ENCODE assay signal across 15 cellular contexts in the genomic region with DNA sequence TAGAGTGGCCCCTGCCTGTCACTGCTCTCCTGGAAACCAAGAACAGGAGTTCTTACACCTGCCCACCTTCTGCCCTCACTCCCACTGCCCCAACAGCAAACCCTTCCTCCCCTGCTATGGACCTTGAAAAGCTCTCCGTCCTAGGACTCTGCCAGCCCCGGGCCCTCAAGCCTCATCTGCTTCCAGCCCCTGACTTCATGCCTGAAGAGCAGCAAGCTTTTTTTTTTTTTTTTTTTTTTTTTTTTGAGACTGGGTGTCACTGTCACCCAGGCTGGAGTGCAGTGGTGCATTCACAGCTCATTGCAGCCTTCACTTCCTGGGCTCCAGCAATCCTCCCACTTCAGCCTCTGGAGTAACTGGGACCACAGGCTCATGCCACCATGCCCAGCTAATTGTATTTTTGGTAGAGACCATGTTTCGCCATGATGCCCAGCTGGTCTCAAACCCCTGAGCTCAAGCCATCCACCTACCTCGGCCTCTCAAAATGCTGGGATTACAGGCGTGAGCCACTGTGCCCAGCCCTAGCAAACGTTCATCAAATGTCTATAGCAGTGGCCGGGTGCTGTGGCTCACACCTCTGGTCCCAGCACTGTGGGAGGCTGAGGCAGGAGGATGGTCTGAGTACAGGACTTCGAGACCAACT. TPM values are rescaled to one million over a fixed set of nuclear protein-coding genes. Genes with fewer than 3 reads are reported as not detected.
DNase-seq lines count a peak whose midpoint lies in the region; ATAC-seq and TF ChIP-seq lines count a peak whose summit lies in the region.
"Had no signal": no experiment of that assay in that cellular context is flagged by ENCODE, and none has a peak within 500 bp of the region (broad histone marks: within the 10 kb centered on the region; RNA-seq: fewer than 3 reads in every experiment).

No MANE protein-coding gene starts in this region.

- H2AFZ ChIP-seq in Karpas-422 (ENCODE audit: low read length) = no peak overlapping the region
- H2AFZ ChIP-seq: hepatocyte had no signal

- H3K27ac ChIP-seq in RWPE2 (ENCODE audit: poor library complexity, severe bottlenecking) (peak overlapping the region; percentile 98), endodermal cell (ENCODE audit: low read depth, low read length) (no peak overlapping the region), spleen (peak overlapping the region in 2 of 8 donors; percentile 41 to 78), Karpas-422 (ENCODE audit: low read length) (no peak overlapping the region)
- H3K27ac ChIP-seq: hepatocyte, ovary had no signal

- no peaks in the 10 kb centered on the region for H3K9me2 ChIP-seq in Karpas-422 (replicated peaks; ENCODE audit: insufficient read depth, low read length)

- WGBS in endodermal cell (ENCODE audit: insufficient coverage in 1 of 2, insufficient read length in 1 of 2), 2 experiments = 88 to 91% methylated on average over 6 to 8 of the region's 8 CpGs
- WGBS in spleen, 5 donors = 90 to 96% (median 95%) methylated on average over 8 of the region's 8 CpGs

- H3K27me3 ChIP-seq in RWPE2 (ENCODE audit: insufficient read depth, poor library complexity, severe bottlenecking) = no peaks in the 10 kb centered on the region
- no peaks in the 10 kb centered on the region for H3K27me3 ChIP-seq in endodermal cell (ENCODE audit: control insufficient read depth, insufficient read depth, low read length, poor library complexity, severe bottlenecking)
- H3K27me3 ChIP-seq in spleen (replicated peaks in 1 of 7) = no peaks in the 10 kb centered on the region
- no peaks in the 10 kb centered on the region for H3K27me3 ChIP-seq in Karpas-422 (ENCODE audit: low read length)
- H3K27me3 ChIP-seq: hepatocyte, ovary had no signal

- TF ChIP-seq POLR2A in spleen (IDR thresholded peaks at IDR 0.05) = no peak

- no peaks in the 10 kb centered on the region for H3K27me3 Mint-ChIP-seq in activated naive CD4-positive, alpha-beta T cell treated with anti-CD3 and anti-CD28 coated beads for 36 hours (ENCODE audit: low read depth)
- no peaks in the 10 kb centered on the region for H3K27me3 Mint-ChIP-seq in endodermal cell (ENCODE audit: insufficient read depth)

- H4K20me1 ChIP-seq in Karpas-422 (ENCODE audit: insufficient read depth, low read depth, low read length) = 0 out of 2 replicates have a peak, but pooled peaks cover 8% of the 10 kb centered on the region

- TF ChIP-seq CTCF in RWPE2 (IDR thresholded peaks at IDR 0.05; ENCODE audit: poor library complexity, severe bottlenecking) (no peak), endodermal cell (conservative IDR thresholded peaks at IDR 0.05) (no peak), spleen (IDR thresholded peaks at IDR 0.05 in 8 of 11, conservative IDR thresholded peaks at IDR 0.05 in 3 of 11) (no peak)

- H3K9ac ChIP-seq in endodermal cell (ENCODE audit: extremely low read depth, low read length, poor library complexity, severe bottlenecking) (no peak overlapping the region), Karpas-422 (ENCODE audit: low read length) (no peak overlapping the region)

- CTCF ChIA-PET in activated naive CD4-positive, alpha-beta T cell treated with anti-CD3 and anti-CD28 coated beads for 36 hours (lab: Charles Lee) = interaction anchor here (0.7 to 5.5 kb wide), 3 partner anchors 19 to 66 kb away, joined by 3 to 28 read pairs (median 5); a partner anchor contains a TSS

- H3K4me1 ChIP-seq in RWPE2 (ENCODE audit: insufficient read depth, poor library complexity, severe bottlenecking) (peaks cover 35% of the 10 kb centered on the region), endodermal cell (ENCODE audit: control insufficient read depth, insufficient read depth, low read length) (peaks cover 15% of the 10 kb centered on the region), spleen (peaks cover 18 to 57% (median 28%) of the 10 kb centered on the region in 6 donors), Karpas-422 (ENCODE audit: low read length) (no peaks in the 10 kb centered on the region)

- H3K9me3 ChIP-seq in RWPE2 (ENCODE audit: severe bottlenecking) (no peaks in the 10 kb centered on the region), endodermal cell (ENCODE audit: control insufficient read depth, low read length) (no peaks in the 10 kb centered on the region), spleen (no peaks in the 10 kb centered on the region), Karpas-422 (ENCODE audit: low read length) (no peaks in the 10 kb centered on the region)
- H3K9me3 ChIP-seq: ovary had no signal

- no peaks in the 10 kb centered on the region for H3K79me2 ChIP-seq in Karpas-422 (ENCODE audit: low read length)
- H3K79me2 ChIP-seq: hepatocyte had no signal

- H3K4me3 Mint-ChIP-seq in activated naive CD4-positive, alpha-beta T cell treated with anti-CD3 and anti-CD28 coated beads for 36 hours = no peak overlapping the region
- H3K4me3 Mint-ChIP-seq in endodermal cell = no peak overlapping the region

- intact Hi-C loops in activated naive CD4-positive, alpha-beta T cell treated with anti-CD3 and anti-CD28 coated beads for 36 hours (cut with micrococcal nuclease) = no loop called here
- intact Hi-C loops in spleen (cut with DNase I; ENCODE audit: low total_unique reads) = no loop called here

- no peak overlapping the region for H3K4me3 ChIP-seq in RWPE2 (ENCODE audit: severe bottlenecking)
- H3K4me3 ChIP-seq in endodermal cell (ENCODE audit: low read length) = no peak overlapping the region
- no peak overlapping the region for H3K4me3 ChIP-seq in spleen
- H3K4me3 ChIP-seq in Karpas-422 (ENCODE audit: low read length) = no peak overlapping the region
- H3K4me3 ChIP-seq: hepatocyte, ovary had no signal

- ATAC-seq in RWPE2 (ENCODE audit: low read depth) = no peak

- DNase-seq in activated naive CD4-positive, alpha-beta T cell treated with anti-CD3 and anti-CD28 coated beads for 36 hours = no peak
- DNase-seq in activated naive CD4-positive, alpha-beta T cell treated with anti-CD3 and anti-CD28 coated beads, Interleukin-2, amount 50 U/mL, for 16 hours = no peak
- DNase-seq in RWPE2 (ENCODE audit: low spot score) (no peak), endodermal cell (no peak), spleen (peak; percentile 58), Karpas-422 (no peak), SHP77 (lab: John Stamatoyannopoulos, UW) (no peak), SW480 (ENCODE audit: low spot score) (no peak)
- DNase-seq: NCI-H1436, NCI-H526 treated with DMSO at 0.1 percent for 48 hours, ovary had no signal

- peaks cover 30% of the 10 kb centered on the region for H3K36me3 Mint-ChIP-seq in activated naive CD4-positive, alpha-beta T cell treated with anti-CD3 and anti-CD28 coated beads for 36 hours (ENCODE audit: low read depth)
- H3K36me3 Mint-ChIP-seq in endodermal cell (ENCODE audit: low read depth) = peaks cover 88% of the 10 kb centered on the region

- H3K4me1 Mint-ChIP-seq in activated naive CD4-positive, alpha-beta T cell treated with anti-CD3 and anti-CD28 coated beads for 36 hours (ENCODE audit: low read depth) = peaks cover 20% of the 10 kb centered on the region
- H3K4me1 Mint-ChIP-seq in endodermal cell = peaks cover 19% of the 10 kb centered on the region

- H3K4me2 ChIP-seq in Karpas-422 (ENCODE audit: low read depth, low read length, poor library complexity, severe bottlenecking) = no peak overlapping the region
- H3K4me2 ChIP-seq: hepatocyte had no signal

- peaks cover 72% of the 10 kb centered on the region for H3K36me3 ChIP-seq in RWPE2 (ENCODE audit: low read depth)
- peaks cover 90% of the 10 kb centered on the region for H3K36me3 ChIP-seq in endodermal cell (ENCODE audit: control insufficient read depth, insufficient read depth, low read length)
- peaks cover 0 to 100% (median 51%) of the 10 kb centered on the region in 6 donors for H3K36me3 ChIP-seq in spleen
- H3K36me3 ChIP-seq in Karpas-422 (ENCODE audit: insufficient read depth, low read length) = peaks cover 13% of the 10 kb centered on the region
- H3K36me3 ChIP-seq: ovary had no signal

- H3K9me3 Mint-ChIP-seq in activated naive CD4-positive, alpha-beta T cell treated with anti-CD3 and anti-CD28 coated beads for 36 hours = no peaks in the 10 kb centered on the region
- no peaks in the 10 kb centered on the region for H3K9me3 Mint-ChIP-seq in endodermal cell

- H3K27ac Mint-ChIP-seq in activated naive CD4-positive, alpha-beta T cell treated with anti-CD3 and anti-CD28 coated beads for 36 hours = peak overlapping the region; percentile 16
- H3K27ac Mint-ChIP-seq in endodermal cell = peak overlapping the region; percentile 57

RNA-seq across cellular contexts. Expression of a gene that starts 16.9 kb away (rescaled TPM):
- 10 to 100 TPM; 46.5 to 49.6 TPM for total RNA-seq in activated naive CD4-positive, alpha-beta T cell treated with anti-CD3 and anti-CD28 coated beads for 36 hours
- total RNA-seq in endodermal cell (100 to 1,000 TPM; 233 to 275 TPM), spleen (10 to 100 TPM; 45.5 to 75.2 (median 53.2) TPM)
- polyA plus RNA-seq in endodermal cell (2013, experiment 1 of 2) = 183 TPM
- 179 TPM for polyA plus RNA-seq in endodermal cell (2013, experiment 2 of 2)
- 10 to 100 TPM; 42.6 to 98.0 (median 84.2) TPM for polyA plus RNA-seq in spleen
- 48.3 and 64.4 TPM in 2 replicates for total RNA-seq in Karpas-422 (2014; rRNA removed; shearing (Covaris generic); ENCODE audit: low replicate concordance)

RNA-seq across cellular contexts. Expression of a gene that starts 30.3 kb away (rescaled TPM):
- total RNA-seq in activated naive CD4-positive, alpha-beta T cell treated with anti-CD3 and anti-CD28 coated beads for 36 hours = not detected
- total RNA-seq in endodermal cell (not detected), spleen (not detected)
- polyA plus RNA-seq in endodermal cell (2013, experiment 1 of 2) = not detected
- polyA plus RNA-seq in endodermal cell (2013, experiment 2 of 2) = not detected
- polyA plus RNA-seq in spleen = not detected
- 0.45 TPM in 1 of 2 replicates, not detected in the other for total RNA-seq in Karpas-422 (2014; rRNA removed; shearing (Covaris generic); ENCODE audit: low replicate concordance)
- total RNA-seq: cardiac septum, esophagus mucosa, hepatocyte, lower leg skin, ovary had no signal
- polyA plus RNA-seq: hepatocyte, ovary had no signal

RNA-seq across cellular contexts. Expression of a gene that starts 54.2 kb away (rescaled TPM):
- total RNA-seq in activated naive CD4-positive, alpha-beta T cell treated with anti-CD3 and anti-CD28 coated beads for 36 hours = 10 to 100 TPM; 20.1 to 20.8 TPM
- total RNA-seq in endodermal cell = 10 to 100 TPM; 47.6 to 48.2 TPM
- 18.2 TPM for polyA plus RNA-seq in endodermal cell (2013, experiment 1 of 2)
- polyA plus RNA-seq in endodermal cell (2013, experiment 2 of 2) = 19.4 TPM
- total RNA-seq in spleen = 10 to 100 TPM; 26.5 to 38.8 (median 33.6) TPM
- 10 to 100 TPM; 13.0 to 14.4 (median 13.2) TPM for polyA plus RNA-seq in spleen
- 26.5 and 27.1 TPM in 2 replicates for total RNA-seq in Karpas-422 (2014; rRNA removed; shearing (Covaris generic); ENCODE audit: low replicate concordance)

RNA-seq across cellular contexts. Expression of a gene that starts 54.4 kb away (rescaled TPM):
- 10 to 100 TPM; 12.1 to 12.6 TPM for total RNA-seq in activated naive CD4-positive, alpha-beta T cell treated with anti-CD3 and anti-CD28 coated beads for 36 hours
- 10 to 100 TPM; 10.9 to 14.0 TPM for total RNA-seq in endodermal cell
- 9.9 TPM for polyA plus RNA-seq in endodermal cell (2013, experiment 1 of 2)
- 7.7 TPM for polyA plus RNA-seq in endodermal cell (2013, experiment 2 of 2)
- total RNA-seq in spleen = 10 to 100 TPM in 1 of 7 donors, 1 to 10 TPM in 6; 5.8 to 12.1 (median 8.1) TPM
- 10 to 100 TPM; 10.3 to 13.3 (median 11.3) TPM for polyA plus RNA-seq in spleen
- total RNA-seq in Karpas-422 (2014; rRNA removed; shearing (Covaris generic); ENCODE audit: low replicate concordance) = 4.9 and 8.1 TPM in 2 replicates
